Comparison of ENCODE assay signal across 9 cellular contexts in the genomic region with DNA sequence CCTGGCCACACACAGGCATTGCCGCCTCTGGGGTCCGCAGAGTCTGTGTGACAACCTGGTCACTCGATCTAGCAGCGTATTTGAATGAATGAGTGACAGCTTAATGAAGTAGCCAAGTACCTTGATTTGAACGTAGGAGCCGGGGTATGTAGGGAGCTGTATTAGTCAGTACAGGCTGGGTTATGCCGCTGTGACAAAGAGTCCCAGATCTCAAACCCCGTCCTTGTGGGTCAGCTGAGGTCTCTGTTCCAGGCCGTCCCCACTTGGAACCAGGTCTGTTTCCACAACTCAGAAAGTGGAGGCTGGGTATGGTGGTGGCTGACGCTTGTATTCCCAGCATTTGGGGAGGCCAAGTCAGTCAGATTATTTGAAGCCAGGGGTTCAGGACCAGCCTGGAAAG. TPM values are rescaled to one million over a fixed set of nuclear protein-coding genes. Genes with fewer than 3 reads are reported as not detected.
"Had no signal": no experiment of that assay in that cellular context is flagged by ENCODE, and none has a peak within 500 bp of the region (broad histone marks: within the 10 kb centered on the region; RNA-seq: fewer than 3 reads in every experiment).

No MANE protein-coding gene starts in this region.

- ATAC-seq: GM23338 had no signal

- H3K4me3 ChIP-seq: GM23338 had no signal

- DNase-seq: H9, HCEC 1CT, HFFc6, KG1 had no signal

- FAIRE-seq: H1, H54, HTR-8/SVneo had no signal

- H3K4me2 ChIP-seq: GM23338 had no signal

- H2AFZ ChIP-seq: GM23338 had no signal

RNA-seq across cellular contexts. Expression of gene TMEM240, which starts 48.8 kb away (rescaled TPM):
- polyA plus RNA-seq: IgD-negative memory B cell had no signal

RNA-seq across cellular contexts. Expression of gene VWA1, which starts 56.1 kb away (rescaled TPM):
- polyA plus RNA-seq: IgD-negative memory B cell had no signal
